In the genomic region with DNA sequence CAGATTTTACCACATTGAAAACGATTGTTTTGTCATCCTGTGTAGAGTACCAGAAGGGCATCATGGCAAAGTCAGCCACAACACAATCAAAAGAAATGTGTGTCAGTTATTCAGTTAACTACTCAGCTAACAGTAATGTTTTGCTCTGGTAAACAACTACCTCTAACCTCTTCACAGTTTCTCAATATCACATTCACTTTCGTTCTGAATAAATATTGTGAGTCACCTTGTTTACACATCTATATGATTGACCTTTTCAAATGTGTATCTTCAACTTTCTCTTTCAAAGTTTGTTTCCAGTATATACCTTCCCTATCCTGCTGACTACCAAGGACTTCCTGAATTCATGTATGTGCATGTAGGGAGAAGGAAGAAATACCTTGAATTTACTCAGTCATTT, we compare ENCODE assay signal across 12 cellular contexts.
A peak's percentile ranks its signal among the peaks of the same experiment; 100 is the strongest.
DNase-seq lines count a peak whose midpoint lies in the region; ATAC-seq, FAIRE-seq and TF ChIP-seq lines count a peak whose summit lies in the region.
"Had no signal": no experiment of that assay in that cellular context is flagged by ENCODE, and none has a peak within 500 bp of the region (broad histone marks: within the 10 kb centered on the region; RNA-seq: fewer than 3 reads in every experiment).

No MANE protein-coding gene starts in this region.

- peak; percentile 1 for DNase-seq in GM06990 (ENCODE audit: extremely low read depth, insufficient read length)
- no peak for DNase-seq in D341Med (ENCODE audit: low spot score)
- no peak for DNase-seq in NCI-H2081 (lab: John Stamatoyannopoulos, UW)
- no peak for DNase-seq in D721Med (ENCODE audit: insufficient read length, low spot score)
- no peak for DNase-seq in RWPE1 (ENCODE audit: low spot score)
- DNase-seq: activated CD4-positive, alpha-beta T cell treated with anti-CD3 and anti-CD28 coated beads, Interleukin-2, amount 10 ng/mL, durations not matched to agents 7 days and 5 days; C1 segment of cervical spinal cord; esophagus squamous epithelium; kidney had no signal

- CTCF ChIA-PET in RWPE1 (lab: Yijun Ruan, JAX) = no interaction called here

- no peak overlapping the region for H3K4me3 ChIP-seq in GM06990 (replicated peaks; ENCODE audit: low read depth, low read length)
- H3K4me3 ChIP-seq: esophagus squamous epithelium had no signal

- H3K27me3 ChIP-seq in GM06990 (replicated peaks; ENCODE audit: control insufficient read depth, insufficient read depth, low read length) = no peaks in the 10 kb centered on the region
- H3K27me3 ChIP-seq: esophagus squamous epithelium had no signal

- no peaks in the 10 kb centered on the region for H3K36me3 ChIP-seq in GM06990 (ENCODE audit: control insufficient read depth, insufficient read depth, low read length)
- H3K36me3 ChIP-seq: esophagus squamous epithelium had no signal

- TF ChIP-seq CTCF in GM06990 (IDR thresholded peaks at IDR 0.05; ENCODE audit: insufficient read depth, low read length, poor library complexity, severe bottlenecking) = no peak
- no peak for TF ChIP-seq CTCF in D721Med (IDR thresholded peaks at IDR 0.05; ENCODE audit: insufficient read depth, missing control alignments)
- TF ChIP-seq CTCF in RWPE1 (conservative IDR thresholded peaks at IDR 0.05; ENCODE audit: low read depth) = no peak

- H3K27ac ChIP-seq in RWPE1 = no peak overlapping the region
- H3K27ac ChIP-seq: esophagus squamous epithelium had no signal

- POLR2A ChIA-PET in RWPE1 (lab: Yijun Ruan, JAX; ENCODE audit: low non-redundant PET) = no interaction called here

- no peak for FAIRE-seq in D721Med (lab: Jason Lieb, UNC)

- ATAC-seq in GM18909 (IDR thresholded peaks at IDR 0.05; ENCODE audit: poor library complexity, unreplicated experiment) (peak; percentile 92), HG02642 (IDR thresholded peaks at IDR 0.05; ENCODE audit: poor library complexity, unreplicated experiment) (peak; percentile 88), HG03469 (IDR thresholded peaks at IDR 0.05; ENCODE audit: unreplicated experiment) (peak; percentile 99)
